In the genomic region with DNA sequence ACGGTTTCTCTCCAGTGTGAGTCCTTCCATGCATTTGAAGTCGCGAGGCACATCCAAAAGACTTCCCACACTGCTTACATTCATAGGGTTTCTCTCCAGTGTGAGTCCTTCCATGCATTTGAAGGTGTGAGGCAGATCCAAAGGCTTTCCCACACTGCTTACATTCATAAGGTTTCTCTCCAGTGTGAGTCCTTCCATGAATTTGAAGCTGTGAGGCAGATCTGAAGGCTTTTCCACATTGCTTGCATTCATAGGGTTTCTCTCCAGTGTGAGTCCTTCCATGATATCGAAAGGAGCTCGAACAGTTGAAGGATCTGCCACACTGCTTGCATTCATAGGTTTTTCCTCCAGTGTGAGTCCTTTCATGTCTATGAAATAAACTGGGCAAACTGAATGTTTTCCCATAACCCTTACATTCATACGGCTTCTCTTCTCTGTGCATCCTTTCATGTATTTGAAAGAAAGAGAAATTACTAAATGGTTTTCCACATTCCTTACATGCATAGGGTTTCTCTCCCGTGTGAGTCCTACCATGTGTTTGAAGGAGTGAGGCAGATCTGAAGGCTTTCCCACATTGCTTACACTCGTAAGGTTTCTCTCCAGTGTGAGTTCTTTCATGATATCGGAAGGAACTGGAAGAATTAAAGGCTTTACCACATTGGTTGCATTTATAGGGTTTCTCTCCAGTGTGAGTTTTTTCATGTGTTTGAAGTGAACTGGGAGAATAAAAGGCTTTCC, we compare ENCODE assay signal across 2 cellular contexts.
TF ChIP-seq lines count a peak whose summit lies in the region.

No MANE protein-coding gene starts in this region.

TF ChIP-seq in HCT116, 20 proteins besides CTCF, POLR2A, EP300 and RAD21 (continued from another document):
- TF ChIP-seq ELF1 (IDR thresholded peaks at IDR 0.05; ENCODE audit: borderline replicate concordance, low read depth), result no peak

TF ChIP-seq in liver, 16 proteins besides CTCF, POLR2A, EP300 and RAD21 (continued from another document):
- TF ChIP-seq, protein P1, sequence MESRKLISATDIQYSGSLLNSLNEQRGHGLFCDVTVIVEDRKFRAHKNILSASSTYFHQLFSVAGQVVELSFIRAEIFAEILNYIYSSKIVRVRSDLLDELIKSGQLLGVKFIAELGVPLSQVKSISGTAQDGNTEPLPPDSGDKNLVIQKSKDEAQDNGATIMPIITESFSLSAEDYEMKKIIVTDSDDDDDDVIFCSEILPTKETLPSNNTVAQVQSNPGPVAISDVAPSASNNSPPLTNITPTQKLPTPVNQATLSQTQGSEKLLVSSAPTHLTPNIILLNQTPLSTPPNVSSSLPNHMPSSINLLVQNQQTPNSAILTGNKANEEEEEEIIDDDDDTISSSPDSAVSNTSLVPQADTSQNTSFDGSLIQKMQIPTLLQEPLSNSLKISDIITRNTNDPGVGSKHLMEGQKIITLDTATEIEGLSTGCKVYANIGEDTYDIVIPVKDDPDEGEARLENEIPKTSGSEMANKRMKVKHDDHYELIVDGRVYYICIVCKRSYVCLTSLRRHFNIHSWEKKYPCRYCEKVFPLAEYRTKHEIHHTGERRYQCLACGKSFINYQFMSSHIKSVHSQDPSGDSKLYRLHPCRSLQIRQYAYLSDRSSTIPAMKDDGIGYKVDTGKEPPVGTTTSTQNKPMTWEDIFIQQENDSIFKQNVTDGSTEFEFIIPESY (IDR thresholded peaks at IDR 0.05), result no peak
- TF ChIP-seq YY1 (IDR thresholded peaks at IDR 0.05) (no peak), NR2F2 (IDR thresholded peaks at IDR 0.05) (no peak), HNF4G (IDR thresholded peaks at IDR 0.05) (no peak), JUND (IDR thresholded peaks at IDR 0.05) (no peak), EGR1 (IDR thresholded peaks at IDR 0.05; ENCODE audit: low read depth in 2 of 2) (no peak), FOXA1 (IDR thresholded peaks at IDR 0.05) (no peak), HNF4A (conservative IDR thresholded peaks at IDR 0.05) (no peak), RXRA (IDR thresholded peaks at IDR 0.05) (no peak), FOXA2 (IDR thresholded peaks at IDR 0.05) (no peak), SP1 (IDR thresholded peaks at IDR 0.05) (no peak)
- TF ChIP-seq, protein P2, sequence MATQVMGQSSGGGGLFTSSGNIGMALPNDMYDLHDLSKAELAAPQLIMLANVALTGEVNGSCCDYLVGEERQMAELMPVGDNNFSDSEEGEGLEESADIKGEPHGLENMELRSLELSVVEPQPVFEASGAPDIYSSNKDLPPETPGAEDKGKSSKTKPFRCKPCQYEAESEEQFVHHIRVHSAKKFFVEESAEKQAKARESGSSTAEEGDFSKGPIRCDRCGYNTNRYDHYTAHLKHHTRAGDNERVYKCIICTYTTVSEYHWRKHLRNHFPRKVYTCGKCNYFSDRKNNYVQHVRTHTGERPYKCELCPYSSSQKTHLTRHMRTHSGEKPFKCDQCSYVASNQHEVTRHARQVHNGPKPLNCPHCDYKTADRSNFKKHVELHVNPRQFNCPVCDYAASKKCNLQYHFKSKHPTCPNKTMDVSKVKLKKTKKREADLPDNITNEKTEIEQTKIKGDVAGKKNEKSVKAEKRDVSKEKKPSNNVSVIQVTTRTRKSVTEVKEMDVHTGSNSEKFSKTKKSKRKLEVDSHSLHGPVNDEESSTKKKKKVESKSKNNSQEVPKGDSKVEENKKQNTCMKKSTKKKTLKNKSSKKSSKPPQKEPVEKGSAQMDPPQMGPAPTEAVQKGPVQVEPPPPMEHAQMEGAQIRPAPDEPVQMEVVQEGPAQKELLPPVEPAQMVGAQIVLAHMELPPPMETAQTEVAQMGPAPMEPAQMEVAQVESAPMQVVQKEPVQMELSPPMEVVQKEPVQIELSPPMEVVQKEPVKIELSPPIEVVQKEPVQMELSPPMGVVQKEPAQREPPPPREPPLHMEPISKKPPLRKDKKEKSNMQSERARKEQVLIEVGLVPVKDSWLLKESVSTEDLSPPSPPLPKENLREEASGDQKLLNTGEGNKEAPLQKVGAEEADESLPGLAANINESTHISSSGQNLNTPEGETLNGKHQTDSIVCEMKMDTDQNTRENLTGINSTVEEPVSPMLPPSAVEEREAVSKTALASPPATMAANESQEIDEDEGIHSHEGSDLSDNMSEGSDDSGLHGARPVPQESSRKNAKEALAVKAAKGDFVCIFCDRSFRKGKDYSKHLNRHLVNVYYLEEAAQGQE (IDR thresholded peaks at IDR 0.05), result no peak
- TF ChIP-seq, protein P3, sequence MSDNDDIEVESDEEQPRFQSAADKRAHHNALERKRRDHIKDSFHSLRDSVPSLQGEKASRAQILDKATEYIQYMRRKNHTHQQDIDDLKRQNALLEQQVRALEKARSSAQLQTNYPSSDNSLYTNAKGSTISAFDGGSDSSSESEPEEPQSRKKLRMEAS (IDR thresholded peaks at IDR 0.05), result no peak
- TF ChIP-seq, protein P4, sequence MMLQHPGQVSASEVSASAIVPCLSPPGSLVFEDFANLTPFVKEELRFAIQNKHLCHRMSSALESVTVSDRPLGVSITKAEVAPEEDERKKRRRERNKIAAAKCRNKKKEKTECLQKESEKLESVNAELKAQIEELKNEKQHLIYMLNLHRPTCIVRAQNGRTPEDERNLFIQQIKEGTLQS (IDR thresholded peaks at IDR 0.05), result no peak
